ENCODE assay signal across 8 cellular contexts in genomic region chr2:39124000-39124769, GRCh38. TPM values are rescaled to one million over a fixed set of nuclear protein-coding genes. Genes with fewer than 3 reads are reported as not detected.
DNase-seq lines count a peak whose midpoint lies in the region; TF ChIP-seq lines count a peak whose summit lies in the region.

No MANE protein-coding gene starts in this region.

- H3K9ac ChIP-seq in neural progenitor cell (peak overlapping the region; percentile 3), stomach smooth muscle (ENCODE audit: low read length in 2 of 2) (peak overlapping the region; percentile 82 to 90)

- H3K9me3 ChIP-seq in MG63 (no peaks in the 10 kb centered on the region), neural progenitor cell (ENCODE audit: low read depth) (no peaks in the 10 kb centered on the region), stomach smooth muscle (ENCODE audit: control insufficient read depth in 2 of 2, low read length in 2 of 2) (no peaks in the 10 kb centered on the region)

- peaks cover 32% of the 10 kb centered on the region for H3K79me2 ChIP-seq in neural progenitor cell (ENCODE audit: low read depth)

- H3F3A ChIP-seq in neural progenitor cell (ENCODE audit: low read depth): peaks cover 52% of the 10 kb centered on the region

- DNase-seq in GM03348 (ENCODE audit: low spot score): peak; percentile 96
- DNase-seq in HCEC 1CT: peak; percentile 94
- DNase-seq in MG63: peak; percentile 97
- DNase-seq in SHP77 (lab: John Stamatoyannopoulos, UW): peak; percentile 96 to 98
- peak; percentile 96 for DNase-seq in activated gamma-delta T cell treated with Interleukin-2 at 50 U/mL for 16 hours
- peak; percentile 96 to 99 for DNase-seq in foreskin fibroblast
- DNase-seq in neural progenitor cell (ENCODE audit: low spot score): peak; percentile 100

- H3K4me1 ChIP-seq in neural progenitor cell: peaks cover 19% of the 10 kb centered on the region
- H3K4me1 ChIP-seq in stomach smooth muscle (ENCODE audit: control insufficient read depth, insufficient read depth, low read length): peaks cover 27% of the 10 kb centered on the region

- H3K4me3 Mint-ChIP-seq in neural progenitor cell: peak overlapping the region; percentile 92

- peak overlapping the region; percentile 92 for H2AFZ ChIP-seq in neural progenitor cell (replicated peaks)

- H3K4me3 ChIP-seq in MG63 (peak overlapping the region; percentile 61), foreskin fibroblast (ENCODE audit: low read depth in 1 of 2, low read length in 2 of 2) (peak overlapping the region; percentile 86 to 94), neural progenitor cell (peak overlapping the region; percentile 62), stomach smooth muscle (ENCODE audit: low read length in 2 of 2) (peak overlapping the region; percentile 83 to 96)

- peak; percentile 52 for TF ChIP-seq CTCF in foreskin fibroblast (IDR thresholded peaks at IDR 0.05; ENCODE audit: low read depth, low read length)
- peak; percentile 69 for TF ChIP-seq CTCF in neural progenitor cell (IDR thresholded peaks at IDR 0.05)

- no peaks in the 10 kb centered on the region for H3K9me3 Mint-ChIP-seq in neural progenitor cell

- H3K36me3 ChIP-seq in MG63 (no peaks in the 10 kb centered on the region), neural progenitor cell (no peaks in the 10 kb centered on the region), stomach smooth muscle (ENCODE audit: control insufficient read depth in 2 of 2, insufficient read depth in 2 of 2, low read length in 2 of 2) (no peaks in the 10 kb centered on the region)

- H3K27ac ChIP-seq in neural progenitor cell (peak overlapping the region; percentile 86), stomach smooth muscle (ENCODE audit: low read length) (peak overlapping the region; percentile 88)

- no peaks in the 10 kb centered on the region for H3K27me3 Mint-ChIP-seq in neural progenitor cell (ENCODE audit: insufficient read depth, low read depth)

- H3K4me1 Mint-ChIP-seq in neural progenitor cell: peaks cover 29% of the 10 kb centered on the region

- peak overlapping the region; percentile 84 for H3K4me2 ChIP-seq in neural progenitor cell

- peak overlapping the region; percentile 96 for H3K27ac Mint-ChIP-seq in neural progenitor cell

- H3K36me3 Mint-ChIP-seq in neural progenitor cell: no peaks in the 10 kb centered on the region

- peaks cover 9% of the 10 kb centered on the region for H4K20me1 ChIP-seq in neural progenitor cell (ENCODE audit: low read depth)

- H3K27me3 ChIP-seq in MG63 (no peaks in the 10 kb centered on the region), neural progenitor cell (no peaks in the 10 kb centered on the region), stomach smooth muscle (ENCODE audit: control insufficient read depth in 1 of 2, insufficient read depth in 2 of 2, low read length in 2 of 2) (no peaks in the 10 kb centered on the region)

RNA-seq across cellular contexts. Expression of gene SOS1, which starts 3.3 kb away (rescaled TPM):
- 4.9 and 9.2 TPM in 2 replicates for total RNA-seq in MG63 (2014; rRNA removed; shearing (Covaris generic); ENCODE audit: low replicate concordance)
- 26.6 and 28.5 TPM in 2 replicates for total RNA-seq in neural progenitor cell (ENCODE audit: low replicate concordance)

Comparison
In these comparisons a context has a peak if more than half of its experiments do, and no peak if none do; other contexts are left out.
1. Peak in every context shown above with its lines: DNase-seq, H3K4me3 ChIP-seq and H3K27ac ChIP-seq.